In the genomic region with DNA sequence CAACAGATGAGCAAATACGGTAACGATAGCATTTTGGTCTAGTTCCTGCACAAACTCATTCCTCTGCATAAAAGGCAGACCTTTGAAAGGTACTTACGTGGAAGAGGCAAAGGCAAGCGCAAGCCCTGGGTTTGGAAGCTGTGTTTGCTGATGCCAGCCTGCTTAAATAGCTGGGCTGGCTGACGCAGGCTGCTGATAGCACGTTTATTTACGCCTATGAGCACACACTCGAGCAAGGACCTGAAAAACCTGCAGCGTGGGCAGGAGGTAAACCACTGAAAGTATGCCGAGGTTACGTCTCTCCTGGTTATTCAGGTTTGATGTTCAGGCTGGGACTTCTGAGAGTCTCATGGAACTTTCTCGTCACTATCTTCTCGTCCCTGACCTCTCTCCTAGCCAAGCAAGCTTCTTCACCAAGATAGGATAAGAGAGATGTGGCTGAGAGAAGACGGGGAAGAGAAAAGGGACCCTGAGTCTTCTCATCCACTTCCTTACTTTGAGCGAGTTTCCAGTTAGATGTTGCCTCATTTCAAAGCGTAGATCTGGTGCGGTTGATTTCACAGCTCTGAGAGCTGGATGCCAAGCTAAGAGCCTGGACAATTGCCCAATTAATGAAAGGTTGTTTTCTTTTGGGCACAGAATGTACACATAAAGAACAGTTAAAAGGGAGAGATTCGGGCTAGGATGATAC, we compare ENCODE assay signal across 9 cellular contexts. TPM values are rescaled to one million over a fixed set of nuclear protein-coding genes. Genes with fewer than 3 reads are reported as not detected.
DNase-seq lines count a peak whose midpoint lies in the region; ATAC-seq and TF ChIP-seq lines count a peak whose summit lies in the region.
"Had no signal": no experiment of that assay in that cellular context is flagged by ENCODE, and none has a peak within 500 bp of the region (broad histone marks: within the 10 kb centered on the region; RNA-seq: fewer than 3 reads in every experiment).

A gene with protein sequence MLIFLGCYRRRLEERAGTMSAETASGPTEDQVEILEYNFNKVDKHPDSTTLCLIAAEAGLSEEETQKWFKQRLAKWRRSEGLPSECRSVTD (minus strand): TSS at position 139 of the 691 bp plus-strand sequence. CDS start 23,480 bp downstream, outside the sequence.

- no peak within 1 kb of the TSS for H2BK15ac ChIP-seq in mesendoderm (replicated peaks; ENCODE audit: low read depth)

- H3K79me1 ChIP-seq in mesendoderm (ENCODE audit: low read length) = no peaks in the 10 kb centered on the region

- H3K36me3 Mint-ChIP-seq in Caco-2 (ENCODE audit: insufficient read depth, unreplicated experiment) = no peaks in the 10 kb centered on the region
- H3K36me3 Mint-ChIP-seq in T-helper 1 cell treated with Interleukin-12 subunit alpha and Interleukin-12 subunit beta and Interleukin-4 antibody, amounts not matched to agents 30 μg/mL and 1 μg/mL, for 36 hours (ENCODE audit: low read depth) = no peaks in the 10 kb centered on the region

- no peak within 1 kb of the TSS for H3K4me2 ChIP-seq in mesendoderm (ENCODE audit: low read length)

- no TSS peak for BruUV-seq in Caco-2 (replicated peaks; lab: Mats Ljungman, UMichigan)

- H3K4ac ChIP-seq in mesendoderm (ENCODE audit: low read depth, low read length) = no peak within 1 kb of the TSS

- H3K4me1 ChIP-seq in Caco-2 = peaks cover 10% of the 10 kb centered on the region; the same call in 1 of the 2 replicates
- H3K4me1 ChIP-seq in mesendoderm (ENCODE audit: control insufficient read depth, low read depth, low read length) = peaks cover 13% of the 10 kb centered on the region
- peaks cover 11 to 27% (median 15%) of the 10 kb centered on the region in 4 donors for H3K4me1 ChIP-seq in stomach

- intact Hi-C loops in Caco-2 (cut with micrococcal nuclease; ENCODE audit: unreplicated experiment) = no loop called here
- intact Hi-C loops in stomach (cut with DNase I; ENCODE audit: low total_unique reads) = no loop called here

- H3K23ac ChIP-seq in mesendoderm (ENCODE audit: low read length) = no peak within 1 kb of the TSS

- H3K27me3 ChIP-seq in Caco-2 (replicated peaks; ENCODE audit: control insufficient read depth, insufficient read depth, low read length) (no peaks in the 10 kb centered on the region), mesendoderm (ENCODE audit: insufficient read depth, low read length, poor library complexity) (no peaks in the 10 kb centered on the region), stomach (no peaks in the 10 kb centered on the region)

- H3K9ac ChIP-seq in mesendoderm (ENCODE audit: low read length) = no peak within 1 kb of the TSS

- no peak within 1 kb of the TSS for H2BK5ac ChIP-seq in mesendoderm (ENCODE audit: low read length)

- H2AK5ac ChIP-seq in mesendoderm (ENCODE audit: low read length) = no peak within 1 kb of the TSS

- H4K5ac ChIP-seq in mesendoderm (ENCODE audit: low read length) = no peak within 1 kb of the TSS

- H4K8ac ChIP-seq in mesendoderm (ENCODE audit: low read depth, low read length) = no peak within 1 kb of the TSS

- peak within 1 kb of the TSS; percentile 45 for H3K4me3 Mint-ChIP-seq in Caco-2 (ENCODE audit: unreplicated experiment)
- peak within 1 kb of the TSS; percentile 8 for H3K4me3 Mint-ChIP-seq in T-helper 1 cell treated with Interleukin-12 subunit alpha and Interleukin-12 subunit beta and Interleukin-4 antibody, amounts not matched to agents 30 μg/mL and 1 μg/mL, for 36 hours
- H3K4me3 Mint-ChIP-seq: dendritic cell treated with granulocyte-macrophage colony-stimulating factor and Interleukin-4, amounts not matched to agents 40 ng/mL and 50 ng/mL, for 4 days had no signal

- TF ChIP-seq CTCF in Caco-2 (IDR thresholded peaks at IDR 0.05; ENCODE audit: insufficient read depth in 1 of 2, low read depth in 1 of 2, low read length in 1 of 2, severe bottlenecking in 1 of 2, unreplicated experiment in 1 of 2) (no peak), stomach (IDR thresholded peaks at IDR 0.05) (no peak)

- H3K27ac Mint-ChIP-seq in Caco-2 (ENCODE audit: unreplicated experiment) = no peak within 1 kb of the TSS
- no peak within 1 kb of the TSS for H3K27ac Mint-ChIP-seq in T-helper 1 cell treated with Interleukin-12 subunit alpha and Interleukin-12 subunit beta and Interleukin-4 antibody, amounts not matched to agents 30 μg/mL and 1 μg/mL, for 36 hours
- H3K27ac Mint-ChIP-seq: dendritic cell treated with granulocyte-macrophage colony-stimulating factor and Interleukin-4, amounts not matched to agents 40 ng/mL and 50 ng/mL, for 4 days had no signal

- TF ChIP-seq EP300 in stomach (IDR thresholded peaks at IDR 0.05) = no peak

- no peak within 1 kb of the TSS for H3K18ac ChIP-seq in mesendoderm (ENCODE audit: low read length)

- H3K9me3 Mint-ChIP-seq in Caco-2 (ENCODE audit: unreplicated experiment) = no peaks in the 10 kb centered on the region
- no peaks in the 10 kb centered on the region for H3K9me3 Mint-ChIP-seq in T-helper 1 cell treated with Interleukin-12 subunit alpha and Interleukin-12 subunit beta and Interleukin-4 antibody, amounts not matched to agents 30 μg/mL and 1 μg/mL, for 36 hours
- H3K9me3 Mint-ChIP-seq: dendritic cell treated with granulocyte-macrophage colony-stimulating factor and Interleukin-4, amounts not matched to agents 40 ng/mL and 50 ng/mL, for 4 days had no signal

- H3K27ac ChIP-seq in mesendoderm (ENCODE audit: low read depth, low read length) = no peak within 1 kb of the TSS
- H3K27ac ChIP-seq in stomach = peak within 1 kb of the TSS; percentile 61 to 84 (median 79)

- H3K79me2 ChIP-seq in mesendoderm (ENCODE audit: control insufficient read depth, insufficient read depth, low read length) = no peaks in the 10 kb centered on the region

- POLR2A ChIA-PET in Caco-2 (lab: Charles Lee) = no interaction called here

- peaks cover 25% of the 10 kb centered on the region for H3K4me1 Mint-ChIP-seq in Caco-2 (ENCODE audit: low read depth, unreplicated experiment)
- H3K4me1 Mint-ChIP-seq in T-helper 1 cell treated with Interleukin-12 subunit alpha and Interleukin-12 subunit beta and Interleukin-4 antibody, amounts not matched to agents 30 μg/mL and 1 μg/mL, for 36 hours (ENCODE audit: low read depth) = peaks cover 16% of the 10 kb centered on the region

- H3K9me3 ChIP-seq in Caco-2 = no peaks in the 10 kb centered on the region
- H3K9me3 ChIP-seq in stomach = no peaks in the 10 kb centered on the region

- TF ChIP-seq POLR2A in stomach (IDR thresholded peaks at IDR 0.05) = peak in 1 of 4 donors; percentile 91

- ATAC-seq in HG02678 (IDR thresholded peaks at IDR 0.05; ENCODE audit: unreplicated experiment) = peak; percentile 94

- peak within 1 kb of the TSS; percentile 31 for H2BK120ac ChIP-seq in mesendoderm (ENCODE audit: low read depth, low read length)

- CTCF ChIA-PET in Caco-2 (lab: Charles Lee) = interaction anchor here (1.2 to 1.8 kb wide), 2 partner anchors 105 to 119 kb away, joined by 3 to 10 read pairs; no protein-coding TSS in a partner anchor

- H3K36me3 ChIP-seq in Caco-2 (ENCODE audit: control insufficient read depth, insufficient read depth, low read length) (no peaks in the 10 kb centered on the region), mesendoderm (ENCODE audit: control insufficient read depth, insufficient read depth, low read length) (no peaks in the 10 kb centered on the region), stomach (no peaks in the 10 kb centered on the region)

- no CpG with 5 or more reads among the region's 18 CpGs for WGBS in mesendoderm (ENCODE audit: extremely low coverage, insufficient coverage, low lambda C conversion rate)
- WGBS in stomach, 5 donors = 10 to 26% (median 17%) methylated on average over 18 of the region's 18 CpGs

- DNase-seq in Caco-2 = peak in 1 of 2 experiments; percentile 52
- peak; percentile 64 for DNase-seq in astrocyte of the hippocampus (ENCODE audit: low read depth, low spot score)
- DNase-seq in mesendoderm = peak; percentile 44
- DNase-seq in stomach = peak; percentile 90
- no peak for DNase-seq in GM19238 (ENCODE audit: insufficient read length, low spot score)
- DNase-seq in KG1 (lab: John Stamatoyannopoulos, UW) = no peak

- peak within 1 kb of the TSS; percentile 34 for H3K56ac ChIP-seq in mesendoderm (ENCODE audit: low read length)

- H3K4me3 ChIP-seq in Caco-2 (ENCODE audit: low read depth, low read length) (0 out of 2 replicates have a peak within 1 kb of the TSS, but pooled peaks have one; percentile 5), mesendoderm (ENCODE audit: low read length) (no peak within 1 kb of the TSS), stomach (peak within 1 kb of the TSS; percentile 7 to 29 (median 18))

- H3K27me3 Mint-ChIP-seq in Caco-2 (ENCODE audit: insufficient read depth, unreplicated experiment) = no peaks in the 10 kb centered on the region
- peaks cover 52% of the 10 kb centered on the region for H3K27me3 Mint-ChIP-seq in T-helper 1 cell treated with Interleukin-12 subunit alpha and Interleukin-12 subunit beta and Interleukin-4 antibody, amounts not matched to agents 30 μg/mL and 1 μg/mL, for 36 hours (ENCODE audit: low read depth)

RNA-seq across cellular contexts. Expression of the gene that starts here (rescaled TPM):
- total RNA-seq in Caco-2 (2022) (0.21 TPM in 1 of 2 replicates, not detected in the other), stomach (10 to 100 TPM in 3 of 5 donors, 1 to 10 TPM in 1, not detected in 1; 1.2 to 48.2 (median 18.5) TPM)
- polyA plus RNA-seq in mesendoderm (2013, experiment 1 of 2) = 0.60 TPM
- polyA plus RNA-seq in mesendoderm (2013, experiment 2 of 2) = 0.43 TPM
- 10 to 100 TPM; 60.2 to 79.1 (median 65.8) TPM for polyA plus RNA-seq in stomach

Comparison
In these comparisons a context has a peak if more than half of its experiments do, and no peak if none do; other contexts are left out.
1. DNase-seq: peak in astrocyte of the hippocampus (single experiment), mesendoderm (single experiment) and stomach (single experiment); none in GM19238 (single experiment) and KG1 (single experiment).